In the genomic region with DNA sequence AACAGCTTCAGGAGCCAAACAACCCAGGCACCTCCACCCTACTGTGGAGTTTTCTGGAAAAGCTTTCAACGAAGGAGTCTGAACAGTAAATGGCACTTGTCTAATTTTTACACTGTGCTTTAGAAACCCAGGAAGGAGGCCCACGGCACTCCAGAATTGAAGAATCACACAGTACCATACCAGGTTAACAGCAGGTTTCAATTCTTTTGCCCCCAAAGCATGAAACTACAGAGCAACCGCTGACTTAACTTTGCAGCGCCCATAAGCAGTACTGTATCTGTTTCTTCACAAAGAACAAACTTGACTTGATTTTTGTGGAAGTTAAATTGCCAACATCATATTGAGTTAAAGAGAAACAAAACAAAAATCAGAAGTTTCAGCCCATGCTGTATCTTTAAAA, we compare ENCODE assay signal across 9 cellular contexts.
DNase-seq lines count a peak whose midpoint lies in the region; ATAC-seq, FAIRE-seq and TF ChIP-seq lines count a peak whose summit lies in the region.
"Had no signal": no experiment of that assay in that cellular context is flagged by ENCODE, and none has a peak within 500 bp of the region (broad histone marks: within the 10 kb centered on the region; RNA-seq: fewer than 3 reads in every experiment).

No MANE protein-coding gene starts in this region.

- no peaks in the 10 kb centered on the region for H3K27me3 ChIP-seq in Caco-2 (replicated peaks; ENCODE audit: control insufficient read depth, insufficient read depth, low read length)
- no peaks in the 10 kb centered on the region for H3K27me3 ChIP-seq in endothelial cell of umbilical vein (ENCODE audit: control insufficient read depth in 2 of 2, insufficient read depth in 2 of 2, low read length in 2 of 2)

- no peak for ATAC-seq in HG02885 (IDR thresholded peaks at IDR 0.05; ENCODE audit: poor library complexity, unreplicated experiment)
- ATAC-seq in HG03097 (IDR thresholded peaks at IDR 0.05; ENCODE audit: low FRiP score, unreplicated experiment), result no peak

- no peak for TF ChIP-seq POLR2A in endothelial cell of umbilical vein (IDR thresholded peaks at IDR 0.05; ENCODE audit: low read depth, low read length)

- H3K27me3 Mint-ChIP-seq in Caco-2 (ENCODE audit: insufficient read depth, unreplicated experiment) (no peaks in the 10 kb centered on the region), progenitor cell of endocrine pancreas (no peaks in the 10 kb centered on the region)

- no peak for DNase-seq in Caco-2
- DNase-seq in SK-N-MC (ENCODE audit: low read depth, low spot score), result no peak
- DNase-seq in endothelial cell of umbilical vein (ENCODE audit: low read depth, low spot score), result no peak
- DNase-seq in progenitor cell of endocrine pancreas (ENCODE audit: low spot score, unreplicated experiment), result no peak
- DNase-seq in NCI-H226, result no peak
- no peak for DNase-seq in DMS79 treated with DMSO at 0.1 percent for 48 hours (lab: John Stamatoyannopoulos, UW)
- DNase-seq: EL had no signal

- H3K4me3 Mint-ChIP-seq in Caco-2 (ENCODE audit: unreplicated experiment) (peak overlapping the region; percentile 94), progenitor cell of endocrine pancreas (ENCODE audit: low read depth) (peak overlapping the region; percentile 1)

- BruUV-seq in Caco-2 (replicated peaks; lab: Mats Ljungman, UMichigan) (no TSS peak), endothelial cell of umbilical vein (replicated peaks; lab: Mats Ljungman, UMichigan) (no TSS peak)

- no peak overlapping the region for H2AFZ ChIP-seq in endothelial cell of umbilical vein (ENCODE audit: low read depth, low read length)

- H3K9me3 Mint-ChIP-seq in Caco-2 (ENCODE audit: unreplicated experiment), result no peaks in the 10 kb centered on the region
- no peaks in the 10 kb centered on the region for H3K9me3 Mint-ChIP-seq in progenitor cell of endocrine pancreas (ENCODE audit: low read depth)

- H3K9me1 ChIP-seq in endothelial cell of umbilical vein (replicated peaks; ENCODE audit: control insufficient read depth, extremely low read depth, insufficient read depth, low read length), result no peaks in the 10 kb centered on the region

- H3K4me1 Mint-ChIP-seq in Caco-2 (ENCODE audit: low read depth, unreplicated experiment) (peaks cover 30% of the 10 kb centered on the region), progenitor cell of endocrine pancreas (ENCODE audit: low read depth) (peaks cover 53% of the 10 kb centered on the region)

- intact Hi-C loops in Caco-2 (cut with micrococcal nuclease; ENCODE audit: unreplicated experiment), result no loop called here
- intact Hi-C loops in endothelial cell of umbilical vein (cut with micrococcal nuclease), result no loop called here

- H3K27ac ChIP-seq in SK-N-MC (peak overlapping the region; percentile 56), endothelial cell of umbilical vein (ENCODE audit: insufficient read depth, low read depth, low read length) (no peak overlapping the region)

- dilution Hi-C loops in endothelial cell of umbilical vein (cut with MboI; ENCODE audit: extremely low pct_ligation_motif_present, low sequenced_read_pairs), result no loop called here

- H3K79me2 ChIP-seq in endothelial cell of umbilical vein (ENCODE audit: control insufficient read depth, insufficient read depth, low read length), result peaks cover 31% of the 10 kb centered on the region

- H3K27ac Mint-ChIP-seq in Caco-2 (ENCODE audit: unreplicated experiment) (peak overlapping the region; percentile 54), progenitor cell of endocrine pancreas (peak overlapping the region; percentile 76)

- peak overlapping the region; percentile 97 for H3K4me2 ChIP-seq in endothelial cell of umbilical vein (ENCODE audit: insufficient read depth, low read length)

- H3K9me3 ChIP-seq in Caco-2 (no peaks in the 10 kb centered on the region), SK-N-MC (ENCODE audit: low read depth, low read length) (no peaks in the 10 kb centered on the region), endothelial cell of umbilical vein (replicated peaks; ENCODE audit: control insufficient read depth, insufficient read depth, low read length) (no peaks in the 10 kb centered on the region)

- TF ChIP-seq CTCF in Caco-2 (IDR thresholded peaks at IDR 0.05; ENCODE audit: insufficient read depth in 1 of 2, low read depth in 1 of 2, low read length in 1 of 2, severe bottlenecking in 1 of 2, unreplicated experiment in 1 of 2) (no peak), endothelial cell of umbilical vein (IDR thresholded peaks at IDR 0.05; ENCODE audit: extremely low read depth in 1 of 2, insufficient read depth in 1 of 2, low read depth in 1 of 2, low read length in 2 of 2) (no peak), progenitor cell of endocrine pancreas (IDR thresholded peaks at IDR 0.05; ENCODE audit: unreplicated experiment) (no peak)

- H3K4me1 ChIP-seq in Caco-2, result peaks cover 42% of the 10 kb centered on the region
- peaks cover 24% of the 10 kb centered on the region for H3K4me1 ChIP-seq in endothelial cell of umbilical vein (ENCODE audit: control insufficient read depth, extremely low read depth, insufficient read depth, low read length)

- H4K20me1 ChIP-seq in endothelial cell of umbilical vein (replicated peaks; ENCODE audit: control insufficient read depth, extremely low read depth, insufficient read depth, low read length), result no peaks in the 10 kb centered on the region

- H3K4me3 ChIP-seq in Caco-2 (ENCODE audit: low read depth, low read length), result no peak overlapping the region; the same call in 1 of the 2 replicates
- H3K4me3 ChIP-seq in SK-N-MC, result peak overlapping the region; percentile 53
- H3K4me3 ChIP-seq in endothelial cell of umbilical vein (replicated peaks in 1 of 3; ENCODE audit: insufficient read depth in 1 of 3, low read depth in 1 of 3, low read length in 3 of 3), result no peak overlapping the region

- H3K9ac ChIP-seq in SK-N-MC (ENCODE audit: insufficient read length), result peak overlapping the region; percentile 23
- peak overlapping the region; percentile 48 for H3K9ac ChIP-seq in endothelial cell of umbilical vein (replicated peaks; ENCODE audit: extremely low read depth, insufficient read depth, low read length)

- FAIRE-seq in endothelial cell of umbilical vein (lab: Jason Lieb, UNC), result no peak

- peaks cover 13% of the 10 kb centered on the region for H3K36me3 Mint-ChIP-seq in Caco-2 (ENCODE audit: insufficient read depth, unreplicated experiment)
- peaks cover 6% of the 10 kb centered on the region for H3K36me3 Mint-ChIP-seq in progenitor cell of endocrine pancreas (ENCODE audit: insufficient read depth)

- POLR2A ChIA-PET in Caco-2 (lab: Charles Lee) (no interaction called here), endothelial cell of umbilical vein (lab: Charles Lee) (no interaction called here)

- H3K36me3 ChIP-seq in Caco-2 (ENCODE audit: control insufficient read depth, insufficient read depth, low read length) (no peaks in the 10 kb centered on the region; the same call in 1 of the 2 replicates), SK-N-MC (ENCODE audit: insufficient read depth, low read length) (no peaks in the 10 kb centered on the region), endothelial cell of umbilical vein (ENCODE audit: control insufficient read depth in 2 of 2, extremely low read depth in 1 of 2, insufficient read depth in 2 of 2, low read length in 2 of 2) (no peaks in the 10 kb centered on the region)

- CTCF ChIA-PET in Caco-2 (lab: Charles Lee), result no interaction called here
- CTCF ChIA-PET in endothelial cell of umbilical vein (lab: Charles Lee), result no interaction called here

TF ChIP-seq in endothelial cell of umbilical vein, 7 proteins besides CTCF, POLR2A, EP300 and RAD21:
- no peak for TF ChIP-seq EZH2 (IDR thresholded peaks at IDR 0.05; ENCODE audit: borderline replicate concordance, low read depth, low read length, severe bottlenecking)
- TF ChIP-seq, protein P1, sequence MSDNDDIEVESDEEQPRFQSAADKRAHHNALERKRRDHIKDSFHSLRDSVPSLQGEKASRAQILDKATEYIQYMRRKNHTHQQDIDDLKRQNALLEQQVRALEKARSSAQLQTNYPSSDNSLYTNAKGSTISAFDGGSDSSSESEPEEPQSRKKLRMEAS (IDR thresholded peaks at IDR 0.05; ENCODE audit: insufficient read depth, insufficient read length), result no peak
- TF ChIP-seq FOS (IDR thresholded peaks at IDR 0.05; ENCODE audit: borderline replicate concordance, insufficient read depth, low read length), result no peak
- no peak for TF ChIP-seq GATA2 (IDR thresholded peaks at IDR 0.05; ENCODE audit: insufficient read depth, insufficient read length, low read depth, low read length)
- no peak for TF ChIP-seq JUN (IDR thresholded peaks at IDR 0.05; ENCODE audit: borderline replicate concordance, insufficient read depth, insufficient read length, low read depth)
- TF ChIP-seq POLR2AphosphoS5 (IDR thresholded peaks at IDR 0.05; ENCODE audit: insufficient read depth, low read depth, low read length), result no peak
- TF ChIP-seq MYC (IDR thresholded peaks at IDR 0.05; ENCODE audit: low read depth, low read length), result no peak
